Comparison of ENCODE assay signal across 2 cellular contexts in the genomic region with DNA sequence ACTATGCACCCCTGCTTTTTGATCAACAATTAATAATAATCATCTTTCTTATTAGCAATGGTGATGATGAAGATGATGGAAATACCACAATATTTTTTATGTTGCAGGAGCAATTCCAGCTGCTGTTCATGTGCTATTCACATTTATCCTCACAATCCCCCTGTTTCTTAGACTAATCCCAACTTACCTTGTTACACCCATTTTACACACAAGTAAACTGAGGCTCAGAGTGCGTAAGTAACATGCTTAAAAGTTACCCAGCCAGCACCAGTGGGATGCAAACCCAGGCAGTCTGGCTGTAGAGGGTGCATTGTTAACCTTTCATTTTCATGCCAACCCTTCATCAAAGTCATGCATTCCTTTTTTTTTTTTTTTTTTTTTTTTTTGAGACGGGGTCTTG.
TF ChIP-seq lines count a peak whose summit lies in the region.

No MANE protein-coding gene starts in this region.

TF ChIP-seq in HEK293T, 16 proteins besides CTCF, POLR2A, EP300 and RAD21:
- TF ChIP-seq ARNT (IDR thresholded peaks at IDR 0.05) (no peak), BHLHE40 (IDR thresholded peaks at IDR 0.05; ENCODE audit: borderline replicate concordance) (no peak), NFRKB (IDR thresholded peaks at IDR 0.05) (no peak), ZNF384 (IDR thresholded peaks at IDR 0.05) (0 out of 2 replicates have a peak, but pooled peaks have one; percentile 21), FOXK2 (IDR thresholded peaks at IDR 0.05) (no peak)
- TF ChIP-seq, protein P1, sequence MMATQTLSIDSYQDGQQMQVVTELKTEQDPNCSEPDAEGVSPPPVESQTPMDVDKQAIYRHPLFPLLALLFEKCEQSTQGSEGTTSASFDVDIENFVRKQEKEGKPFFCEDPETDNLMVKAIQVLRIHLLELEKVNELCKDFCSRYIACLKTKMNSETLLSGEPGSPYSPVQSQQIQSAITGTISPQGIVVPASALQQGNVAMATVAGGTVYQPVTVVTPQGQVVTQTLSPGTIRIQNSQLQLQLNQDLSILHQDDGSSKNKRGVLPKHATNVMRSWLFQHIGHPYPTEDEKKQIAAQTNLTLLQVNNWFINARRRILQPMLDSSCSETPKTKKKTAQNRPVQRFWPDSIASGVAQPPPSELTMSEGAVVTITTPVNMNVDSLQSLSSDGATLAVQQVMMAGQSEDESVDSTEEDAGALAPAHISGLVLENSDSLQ (IDR thresholded peaks at IDR 0.05), result no peak

TF ChIP-seq in K562, 482 proteins besides CTCF, POLR2A, EP300 and RAD21:
- peak; percentile 73 for TF ChIP-seq ADNP (tag; IDR thresholded peaks at IDR 0.05)
- peak in 1 of 2 experiments; percentile 38; a peak in 1 of 4 replicates for TF ChIP-seq RCOR1 (IDR thresholded peaks at IDR 0.05; ENCODE audit: borderline replicate concordance in 1 of 2, low read depth in 2 of 2, low read length in 2 of 2)
- peak; percentile 90 for TF ChIP-seq BCOR (IDR thresholded peaks at IDR 0.05)
- TF ChIP-seq ZFX (CRISPR knock-in tag; IDR thresholded peaks at IDR 0.05), result no peak
- peak; percentile 29; the same call in 1 of the 2 replicates for TF ChIP-seq HDAC2 (IDR thresholded peaks at IDR 0.05)
- TF ChIP-seq, protein P2, sequence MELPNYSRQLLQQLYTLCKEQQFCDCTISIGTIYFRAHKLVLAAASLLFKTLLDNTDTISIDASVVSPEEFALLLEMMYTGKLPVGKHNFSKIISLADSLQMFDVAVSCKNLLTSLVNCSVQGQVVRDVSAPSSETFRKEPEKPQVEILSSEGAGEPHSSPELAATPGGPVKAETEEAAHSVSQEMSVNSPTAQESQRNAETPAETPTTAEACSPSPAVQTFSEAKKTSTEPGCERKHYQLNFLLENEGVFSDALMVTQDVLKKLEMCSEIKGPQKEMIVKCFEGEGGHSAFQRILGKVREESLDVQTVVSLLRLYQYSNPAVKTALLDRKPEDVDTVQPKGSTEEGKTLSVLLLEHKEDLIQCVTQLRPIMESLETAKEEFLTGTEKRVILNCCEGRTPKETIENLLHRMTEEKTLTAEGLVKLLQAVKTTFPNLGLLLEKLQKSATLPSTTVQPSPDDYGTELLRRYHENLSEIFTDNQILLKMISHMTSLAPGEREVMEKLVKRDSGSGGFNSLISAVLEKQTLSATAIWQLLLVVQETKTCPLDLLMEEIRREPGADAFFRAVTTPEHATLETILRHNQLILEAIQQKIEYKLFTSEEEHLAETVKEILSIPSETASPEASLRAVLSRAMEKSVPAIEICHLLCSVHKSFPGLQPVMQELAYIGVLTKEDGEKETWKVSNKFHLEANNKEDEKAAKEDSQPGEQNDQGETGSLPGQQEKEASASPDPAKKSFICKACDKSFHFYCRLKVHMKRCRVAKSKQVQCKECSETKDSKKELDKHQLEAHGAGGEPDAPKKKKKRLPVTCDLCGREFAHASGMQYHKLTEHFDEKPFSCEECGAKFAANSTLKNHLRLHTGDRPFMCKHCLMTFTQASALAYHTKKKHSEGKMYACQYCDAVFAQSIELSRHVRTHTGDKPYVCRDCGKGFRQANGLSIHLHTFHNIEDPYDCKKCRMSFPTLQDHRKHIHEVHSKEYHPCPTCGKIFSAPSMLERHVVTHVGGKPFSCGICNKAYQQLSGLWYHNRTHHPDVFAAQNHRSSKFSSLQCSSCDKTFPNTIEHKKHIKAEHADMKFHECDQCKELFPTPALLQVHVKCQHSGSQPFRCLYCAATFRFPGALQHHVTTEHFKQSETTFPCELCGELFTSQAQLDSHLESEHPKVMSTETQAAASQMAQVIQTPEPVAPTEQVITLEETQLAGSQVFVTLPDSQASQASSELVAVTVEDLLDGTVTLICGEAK (IDR thresholded peaks at IDR 0.05), result no peak
- TF ChIP-seq, protein P2 (CRISPR knock-in tag; IDR thresholded peaks at IDR 0.05), result no peak
- peak; percentile 29 to 61; a peak in 3 of 4 replicates for TF ChIP-seq KDM1A (IDR thresholded peaks at IDR 0.05)
- peak; percentile 92 for TF ChIP-seq RBM25 (IDR thresholded peaks at IDR 0.05; ENCODE audit: low read depth, low read length, severe bottlenecking)
- 0 out of 2 replicates have a peak, but pooled peaks have one; percentile 38 for TF ChIP-seq SMARCA5 (IDR thresholded peaks at IDR 0.05)
